In the genomic region with DNA sequence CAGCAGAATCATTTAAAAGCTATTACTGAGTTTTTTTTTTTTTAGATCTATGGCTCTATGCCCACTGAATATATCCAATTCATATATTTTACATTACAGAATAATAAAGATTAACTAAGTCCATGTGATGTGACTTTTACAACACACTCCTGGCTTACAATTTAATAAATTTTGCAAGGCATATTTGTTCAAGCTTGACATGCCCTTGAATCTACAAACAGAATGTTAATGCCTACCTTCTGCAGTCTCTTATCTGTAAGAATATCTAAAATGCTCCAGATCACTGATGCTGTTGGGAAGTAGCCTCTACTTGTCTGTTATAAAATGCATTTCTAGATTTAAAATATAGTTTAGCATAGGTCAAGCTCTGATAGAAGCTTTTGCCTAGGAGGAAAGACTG, we compare ENCODE assay signal across 8 cellular contexts.
"Had no signal": no experiment of that assay in that cellular context is flagged by ENCODE, and none has a peak within 500 bp of the region (broad histone marks: within the 10 kb centered on the region; RNA-seq: fewer than 3 reads in every experiment).

No MANE protein-coding gene starts in this region.

- H3K9me3 Mint-ChIP-seq: IgD-negative memory B cell had no signal

- H3K27ac ChIP-seq: GM23248 had no signal

- DNase-seq: GM23248, GOT3, H7, HFFc6 had no signal

- H3K9me3 ChIP-seq: HAP-1 had no signal

- H3K36me3 ChIP-seq: HAP-1 had no signal

- H3K4me1 ChIP-seq: HAP-1 had no signal

- H3K4me3 ChIP-seq: GM23248, HAP-1 had no signal

- FAIRE-seq: HTR-8/SVneo had no signal

- ATAC-seq: HCT116 had no signal

- H3K27me3 Mint-ChIP-seq: IgD-negative memory B cell had no signal

- H3K36me3 Mint-ChIP-seq: IgD-negative memory B cell had no signal

- H3K27ac Mint-ChIP-seq: HFFc6 had no signal

- H3K4me3 Mint-ChIP-seq: HFFc6, IgD-negative memory B cell had no signal
